Comparison of ENCODE assay signal across 8 cellular contexts in the genomic region with DNA sequence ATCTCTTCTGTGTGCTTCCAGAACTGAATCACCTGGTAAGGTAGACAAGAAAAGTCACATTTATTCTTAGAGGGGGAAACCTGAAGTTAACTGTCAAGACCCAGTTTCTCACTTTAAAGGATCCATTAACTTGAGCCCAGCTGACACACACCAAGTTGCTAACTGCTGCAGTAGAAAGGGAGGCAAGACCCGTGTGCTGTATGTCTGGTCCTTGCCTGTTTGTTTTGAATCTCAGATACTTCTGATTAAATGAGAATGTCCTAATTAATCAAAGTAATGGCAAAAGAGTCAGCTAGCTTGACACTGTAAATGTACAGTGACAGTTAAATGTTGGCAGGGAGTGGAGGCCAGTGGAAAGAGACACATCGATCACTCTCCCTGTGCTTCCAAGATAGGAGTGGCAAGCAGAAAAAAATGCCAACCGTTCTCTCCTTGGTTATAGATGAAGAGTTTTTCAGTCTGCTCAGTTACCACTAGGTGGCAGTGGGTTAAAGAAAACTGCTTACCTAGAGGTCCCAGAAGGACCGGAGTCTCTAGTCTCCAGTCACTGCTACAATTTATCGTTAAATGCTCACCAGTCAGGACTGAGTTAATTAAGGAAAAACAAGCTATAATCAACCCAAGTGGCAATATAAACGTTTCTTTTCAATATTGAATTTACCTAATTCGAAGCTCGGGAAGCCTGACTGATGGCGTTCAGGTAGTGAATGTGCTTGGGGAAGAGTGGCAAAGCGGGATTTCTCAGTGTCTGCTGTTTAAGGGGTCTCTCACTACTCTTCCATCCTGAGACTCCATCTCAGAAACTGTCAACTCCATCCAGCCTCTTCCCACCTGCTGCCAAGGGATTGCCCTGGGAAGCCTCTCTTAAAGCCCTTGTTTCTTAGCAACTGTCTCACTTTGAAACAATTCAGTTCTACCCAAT. TPM values are rescaled to one million over a fixed set of nuclear protein-coding genes. Genes with fewer than 3 reads are reported as not detected.
A peak's percentile ranks its signal among the peaks of the same experiment; 100 is the strongest.
DNase-seq lines count a peak whose midpoint lies in the region; ATAC-seq and TF ChIP-seq lines count a peak whose summit lies in the region.

No MANE protein-coding gene starts in this region.

- no peaks in the 10 kb centered on the region for H3K9me3 Mint-ChIP-seq in Calu3 (ENCODE audit: low read depth, unreplicated experiment)

- BruUV-seq in Calu3 (replicated peaks; lab: Mats Ljungman, UMichigan): no TSS peak

- H3K4me1 ChIP-seq in adipocyte (ENCODE audit: control insufficient read depth, insufficient read depth, low read length) (peaks cover 21% of the 10 kb centered on the region), right cardiac atrium (ENCODE audit: control insufficient read depth, insufficient read depth, low read length) (no peaks in the 10 kb centered on the region)

- H3K4me3 ChIP-seq in adipocyte (ENCODE audit: low read length) (no peak overlapping the region), right cardiac atrium (ENCODE audit: low read length) (no peak overlapping the region), retinal pigment epithelial cell (ENCODE audit: low read length) (no peak overlapping the region)

- H3K4me3 Mint-ChIP-seq in Calu3 (ENCODE audit: low read depth, unreplicated experiment): no peak overlapping the region

- no peak overlapping the region for H3K9ac ChIP-seq in adipocyte (ENCODE audit: low read length)

- intact Hi-C loops in Calu3 (cut with micrococcal nuclease; ENCODE audit: unreplicated experiment) (loop anchor here (1.0 to 10.0 kb wide), 5 partner anchors 187 to 1371 kb away; no protein-coding TSS in a partner anchor), right cardiac atrium (cut with DNase I) (loop anchor here in 1 of 4 donors (10.0 kb wide), 1 partner anchor 1373 kb away; no protein-coding TSS in a partner anchor)

- H3K27ac ChIP-seq in right cardiac atrium (ENCODE audit: low read length): no peak overlapping the region

- H3K27ac Mint-ChIP-seq in Calu3 (ENCODE audit: unreplicated experiment): no peak overlapping the region

- ATAC-seq in GM18870 (IDR thresholded peaks at IDR 0.05; ENCODE audit: unreplicated experiment): peak; percentile 76
- peak; percentile 88 for ATAC-seq in HG03280 (IDR thresholded peaks at IDR 0.05; ENCODE audit: unreplicated experiment)
- ATAC-seq in right cardiac atrium: peak; percentile 80 to 89

- TF ChIP-seq CTCF in Calu3 (IDR thresholded peaks at IDR 0.05; ENCODE audit: unreplicated experiment) (peak; percentile 58), retinal pigment epithelial cell (conservative IDR thresholded peaks at IDR 0.05; ENCODE audit: low read depth, low read length) (peak; percentile 82)

- H3K36me3 ChIP-seq in adipocyte (ENCODE audit: control insufficient read depth, insufficient read depth, low read length, severe bottlenecking): no peaks in the 10 kb centered on the region

- CTCF ChIA-PET in Calu3 (lab: Charles Lee): no interaction called here

- H3K9me3 ChIP-seq in adipocyte (ENCODE audit: control insufficient read depth, low read length): no peaks in the 10 kb centered on the region
- no peaks in the 10 kb centered on the region for H3K9me3 ChIP-seq in right cardiac atrium (ENCODE audit: control insufficient read depth, low read length)

- WGBS in right cardiac atrium: 39% methylated on average over 10 of the region's 10 CpGs

- H3K27me3 ChIP-seq in adipocyte (replicated peaks; ENCODE audit: control insufficient read depth, insufficient read depth, low read length) (no peaks in the 10 kb centered on the region), right cardiac atrium (ENCODE audit: control insufficient read depth, insufficient read depth) (no peaks in the 10 kb centered on the region)

- no peaks in the 10 kb centered on the region for H3K36me3 Mint-ChIP-seq in Calu3 (ENCODE audit: insufficient read depth, unreplicated experiment)

- no peaks in the 10 kb centered on the region for H3K27me3 Mint-ChIP-seq in Calu3 (ENCODE audit: unreplicated experiment)

- DNase-seq in Calu3 (peak; percentile 62), NCI-H510A (lab: John Stamatoyannopoulos, UW) (peak; percentile 6), adipocyte (ENCODE audit: low read depth) (peak; percentile 86), right cardiac atrium (no peak), retinal pigment epithelial cell (ENCODE audit: low read depth) (peak; percentile 40)
- no peak for DNase-seq in activated CD4-positive, CD25-positive, alpha-beta regulatory T cell treated with anti-CD3 and anti-CD28 coated beads, Interleukin-2, amount 50 U/mL, for 72 hours

- no peaks in the 10 kb centered on the region for H3K4me1 Mint-ChIP-seq in Calu3 (ENCODE audit: low read depth, unreplicated experiment)

RNA-seq across cellular contexts. Expression of gene LSM11, which starts 18.4 kb away (rescaled TPM):
- 4.5 and 4.6 TPM in 2 replicates for total RNA-seq in Calu3 (2022)
- 1 to 10 TPM; 1.7 to 2.5 (median 1.9) TPM for total RNA-seq in right cardiac atrium
- 0.84 TPM for polyA plus RNA-seq in right cardiac atrium

RNA-seq across cellular contexts. Expression of gene THG1L, which starts 30.7 kb away (rescaled TPM):
- total RNA-seq in Calu3 (2022) (11.0 and 16.2 TPM in 2 replicates), right cardiac atrium (10 to 100 TPM in 1 of 4 donors, 1 to 10 TPM in 3; 6.3 to 11.6 (median 7.3) TPM)
- 5.4 TPM for polyA plus RNA-seq in right cardiac atrium

Comparison
In these comparisons a context has a peak if more than half of its experiments do, and no peak if none do; other contexts are left out.
1. DNase-seq: peak in Calu3 (single experiment), NCI-H510A (single experiment), adipocyte (single experiment) and retinal pigment epithelial cell (single experiment); none in right cardiac atrium (0 of 3) and activated CD4-positive, CD25-positive, alpha-beta regulatory T cell treated with anti-CD3 and anti-CD28 coated beads, Interleukin-2, amount 50 U/mL, for 72 hours (single experiment).
2. Peak in every context shown above with its lines, with median percentiles within 50 percentile points of each other: ATAC-seq.